ENCODE assay signal across 8 cellular contexts in genomic region chr6:79079425-79080130, GRCh38. TPM values are rescaled to one million over a fixed set of nuclear protein-coding genes. Genes with fewer than 3 reads are reported as not detected.
A peak's percentile ranks its signal among the peaks of the same experiment; 100 is the strongest.
DNase-seq lines count a peak whose midpoint lies in the region; ATAC-seq and TF ChIP-seq lines count a peak whose summit lies in the region.

No MANE protein-coding gene starts in this region.

- peaks cover 0 to 4% of the 10 kb centered on the region in 2 donors for H3K36me3 Mint-ChIP-seq in CD14-positive monocyte

- no peak for TF ChIP-seq EP300 in transverse colon (IDR thresholded peaks at IDR 0.05; ENCODE audit: low read depth)

- no peaks in the 10 kb centered on the region for H3K9me3 ChIP-seq in HUES6 (ENCODE audit: control insufficient read depth, insufficient read depth, low read depth, low read length)
- no peaks in the 10 kb centered on the region for H3K9me3 ChIP-seq in adipocyte (ENCODE audit: control insufficient read depth, low read length)
- no peaks in the 10 kb centered on the region for H3K9me3 ChIP-seq in transverse colon

- no peak for TF ChIP-seq POLR2A in transverse colon (IDR thresholded peaks at IDR 0.05)

- H3K27ac ChIP-seq in HUES6 (ENCODE audit: low read depth, low read length) (no peak overlapping the region), transverse colon (peak overlapping the region; percentile 97 to 99 (median 98))

- intact Hi-C loops in CD14-positive monocyte (cut with micrococcal nuclease) (loop anchor here (5.0 to 10.0 kb wide), 3 partner anchors 153 to 455 kb away; partner anchors contain the start of genes HMGN3 (in 2 of the 2) and LCA5 (in 1 of the 2)), transverse colon (cut with DNase I; ENCODE audit: low total_unique reads) (loop anchor here (5.0 kb wide), 2 partner anchors 153 to 798 kb away; partner anchors contain the start of gene HMGN3)

- peaks cover 42% of the 10 kb centered on the region for H3K4me1 Mint-ChIP-seq in CD14-positive monocyte

- peak overlapping the region; percentile 93 for H3K9ac ChIP-seq in HUES6 (ENCODE audit: low read length)
- peak overlapping the region; percentile 90 for H3K9ac ChIP-seq in adipocyte (ENCODE audit: low read length)

- no peaks in the 10 kb centered on the region for H3K27me3 ChIP-seq in HUES6 (ENCODE audit: control insufficient read depth, insufficient read depth, low read length)
- no peaks in the 10 kb centered on the region for H3K27me3 ChIP-seq in adipocyte (replicated peaks; ENCODE audit: control insufficient read depth, insufficient read depth, low read length)
- H3K27me3 ChIP-seq in kidney epithelial cell (ENCODE audit: control insufficient read depth, insufficient read depth, low read length): no peaks in the 10 kb centered on the region
- H3K27me3 ChIP-seq in transverse colon: no peaks in the 10 kb centered on the region

- in situ Hi-C loops in transverse colon (cut with MboI; ENCODE audit: low pct_ligation_motif_present in 1 of 4, low pct_unique_long_range_greater_than_20kb in 1 of 4, low sequenced_read_pairs in 3 of 4): no loop called here
- in situ Hi-C loops in GM13977 (cut with MboI; ENCODE audit: low pct_unique_long_range_greater_than_20kb, low sequenced_read_pairs, unreplicated experiment): no loop called here

- H3K4me1 ChIP-seq in HUES6 (ENCODE audit: control insufficient read depth, insufficient read depth, low read length) (peaks cover 16% of the 10 kb centered on the region), adipocyte (ENCODE audit: control insufficient read depth, insufficient read depth, low read length) (peaks cover 22% of the 10 kb centered on the region), transverse colon (peaks cover 12 to 29% (median 27%) of the 10 kb centered on the region in 4 donors)

- H3K4me3 ChIP-seq in HUES6 (ENCODE audit: low read depth, low read length) (peak overlapping the region; percentile 94), adipocyte (ENCODE audit: low read length) (peak overlapping the region; percentile 89), kidney epithelial cell (ENCODE audit: low read depth, low read length) (peak overlapping the region; percentile 75), transverse colon (peak overlapping the region in 3 of 4 donors; percentile 83 to 97 (median 93))

- H3K36me3 ChIP-seq in HUES6 (ENCODE audit: control insufficient read depth, insufficient read depth, low read length) (no peaks in the 10 kb centered on the region), adipocyte (ENCODE audit: control insufficient read depth, insufficient read depth, low read length, severe bottlenecking) (no peaks in the 10 kb centered on the region), kidney epithelial cell (ENCODE audit: control insufficient read depth, insufficient read depth, low read length) (no peaks in the 10 kb centered on the region), transverse colon (no peaks in the 10 kb centered on the region)

- 24% methylated on average over 6 of the region's 6 CpGs for WGBS in transverse colon (ENCODE audit: low coverage in 1 of 2), 2 donors

- H3K9me3 Mint-ChIP-seq in CD14-positive monocyte: peaks cover 0 to 2% (median 0%) of the 10 kb centered on the region in 7 donors

- H3K27me3 Mint-ChIP-seq in CD14-positive monocyte (ENCODE audit: low read depth in 3 of 3): no peaks in the 10 kb centered on the region

- peak overlapping the region; percentile 88 to 95 for H3K4me3 Mint-ChIP-seq in CD14-positive monocyte

- DNase-seq in CD14-positive monocyte (ENCODE audit: low spot score) (no peak), adipocyte (ENCODE audit: low read depth) (peak; percentile 55), kidney epithelial cell (ENCODE audit: low read depth) (no peak), transverse colon (no peak), GM13977 (ENCODE audit: low spot score) (no peak)
- no peak for DNase-seq in activated CD4-positive, alpha-beta T cell treated with anti-CD3 and anti-CD28 coated beads for 1 hour

- peak overlapping the region; percentile 89 to 96 (median 95) for H3K27ac Mint-ChIP-seq in CD14-positive monocyte

- no peak for ATAC-seq in GM18867 (IDR thresholded peaks at IDR 0.05; ENCODE audit: unreplicated experiment)

- TF ChIP-seq CTCF in CD14-positive monocyte (IDR thresholded peaks at IDR 0.05) (no peak), kidney epithelial cell (IDR thresholded peaks at IDR 0.05; ENCODE audit: insufficient read depth, low read length, poor library complexity, severe bottlenecking) (no peak), transverse colon (IDR thresholded peaks at IDR 0.05) (no peak), GM13977 (IDR thresholded peaks at IDR 0.05; ENCODE audit: extremely low read depth, insufficient read depth, missing control alignments) (no peak)

RNA-seq across cellular contexts. Expression of gene PHIP, which starts 1.5 kb away (rescaled TPM):
- 1 to 10 TPM; 3.2 to 5.1 TPM for polyA plus RNA-seq in CD14-positive monocyte
- 14.6 and 15.5 TPM in 2 replicates for total RNA-seq in kidney epithelial cell
- 10 to 100 TPM; 12.1 to 34.5 (median 20.7) TPM for total RNA-seq in transverse colon
